ENCODE assay signal across 13 cellular contexts in the genomic region with DNA sequence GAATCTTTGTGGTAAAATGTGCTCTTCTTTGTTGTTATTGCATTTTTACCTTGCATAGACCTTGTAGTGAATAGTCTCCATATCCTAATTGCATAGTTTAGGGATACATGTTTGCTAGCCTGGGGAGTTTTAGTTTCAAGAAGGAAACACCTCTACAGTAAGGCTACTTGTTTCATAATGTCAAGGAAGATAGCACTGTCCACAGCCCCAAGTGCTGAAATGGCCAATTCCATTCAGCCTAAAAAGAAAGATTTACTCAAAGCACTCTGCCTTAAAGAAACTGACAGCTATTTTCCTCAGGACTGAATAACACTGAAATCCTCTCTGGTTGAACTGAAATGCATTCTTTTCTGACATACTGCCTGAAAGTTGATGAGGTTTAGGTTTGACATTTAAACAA. TPM values are rescaled to one million over a fixed set of nuclear protein-coding genes. Genes with fewer than 3 reads are reported as not detected.
DNase-seq lines count a peak whose midpoint lies in the region; ATAC-seq and TF ChIP-seq lines count a peak whose summit lies in the region.
"Had no signal": no experiment of that assay in that cellular context is flagged by ENCODE, and none has a peak within 500 bp of the region (broad histone marks: within the 10 kb centered on the region; RNA-seq: fewer than 3 reads in every experiment).

No MANE protein-coding gene starts in this region.

- no peak overlapping the region for H3K9ac ChIP-seq in neural cell (ENCODE audit: low read length)

- H3K36me3 ChIP-seq in GM23338 (ENCODE audit: insufficient read depth) (no peaks in the 10 kb centered on the region), neural cell (ENCODE audit: insufficient read depth, low read length) (no peaks in the 10 kb centered on the region)
- H3K36me3 ChIP-seq: HAP-1 had no signal

- TF ChIP-seq RAD21 in neural cell (conservative IDR thresholded peaks at IDR 0.05): no peak

- H4K20me1 ChIP-seq in GM23338 (replicated peaks; ENCODE audit: insufficient read depth) (0 out of 2 replicates have a peak, but pooled peaks cover 4% of the 10 kb centered on the region), neural cell (ENCODE audit: insufficient read depth) (no peaks in the 10 kb centered on the region)

- peaks cover 19% of the 10 kb centered on the region for H3K27me3 Mint-ChIP-seq in GM23338 (ENCODE audit: insufficient read depth, low read depth, poor library complexity)
- H3K27me3 Mint-ChIP-seq: activated CD4-positive, alpha-beta memory T cell treated with anti-CD3 and anti-CD28 coated beads, Interleukin-2, amount 10 ng/mL, durations not matched to agents 7 days and 5 days had no signal

- no peaks in the 10 kb centered on the region for H3K9me3 Mint-ChIP-seq in GM23338
- H3K9me3 Mint-ChIP-seq: activated CD4-positive, alpha-beta memory T cell treated with anti-CD3 and anti-CD28 coated beads, Interleukin-2, amount 10 ng/mL, durations not matched to agents 7 days and 5 days had no signal

- H3K27ac ChIP-seq in GM23338 (ENCODE audit: low read depth): no peak overlapping the region
- no peak overlapping the region for H3K27ac ChIP-seq in neural cell (ENCODE audit: low read length)

- H3K4me1 Mint-ChIP-seq in GM23338: peaks cover 20% of the 10 kb centered on the region
- H3K4me1 Mint-ChIP-seq: activated CD4-positive, alpha-beta memory T cell treated with anti-CD3 and anti-CD28 coated beads, Interleukin-2, amount 10 ng/mL, durations not matched to agents 7 days and 5 days; CD14-positive monocyte had no signal

- no peaks in the 10 kb centered on the region; the same call in 1 of the 2 replicates for H3K9me2 ChIP-seq in GM23338 (ENCODE audit: insufficient read depth)
- H3K9me2 ChIP-seq in neural cell (ENCODE audit: insufficient read depth, low read length): no peaks in the 10 kb centered on the region

- no peaks in the 10 kb centered on the region for H3K36me3 Mint-ChIP-seq in GM23338 (ENCODE audit: low read depth)
- H3K36me3 Mint-ChIP-seq: CD14-positive monocyte had no signal

- H3K4me1 ChIP-seq in GM23338 (ENCODE audit: insufficient read depth): peaks cover 14% of the 10 kb centered on the region; the same call in 1 of the 2 replicates
- H3K4me1 ChIP-seq: HAP-1 had no signal

- H3K27me3 ChIP-seq in GM23338 (ENCODE audit: insufficient read depth) (peaks cover 36% of the 10 kb centered on the region), neural cell (ENCODE audit: insufficient read depth, low read depth, low read length) (peaks cover 26% of the 10 kb centered on the region)

- no peak overlapping the region for H3K27ac Mint-ChIP-seq in GM23338
- H3K27ac Mint-ChIP-seq: activated CD4-positive, alpha-beta memory T cell treated with anti-CD3 and anti-CD28 coated beads, Interleukin-2, amount 10 ng/mL, durations not matched to agents 7 days and 5 days; CD14-positive monocyte had no signal

- H3K79me2 ChIP-seq in GM23338 (replicated peaks; ENCODE audit: insufficient read depth): no peaks in the 10 kb centered on the region
- H3K79me2 ChIP-seq in neural cell (replicated peaks; ENCODE audit: insufficient read depth, low read length): no peaks in the 10 kb centered on the region

- ATAC-seq in GM23338 (no peak), HG03520 (IDR thresholded peaks at IDR 0.05; ENCODE audit: unreplicated experiment) (no peak), GM19328 (IDR thresholded peaks at IDR 0.05; ENCODE audit: unreplicated experiment) (no peak)

- H3K9me3 ChIP-seq in neural cell (ENCODE audit: low read length): no peaks in the 10 kb centered on the region
- H3K9me3 ChIP-seq: HAP-1 had no signal

- no peak overlapping the region for H3K4me3 Mint-ChIP-seq in GM23338
- H3K4me3 Mint-ChIP-seq: activated CD4-positive, alpha-beta memory T cell treated with anti-CD3 and anti-CD28 coated beads, Interleukin-2, amount 10 ng/mL, durations not matched to agents 7 days and 5 days; CD14-positive monocyte had no signal

- H2AFZ ChIP-seq in GM23338: no peak overlapping the region
- no peak overlapping the region for H2AFZ ChIP-seq in neural cell (ENCODE audit: low read depth, low read length)

- peak; percentile 56 for DNase-seq in GM23338 (ENCODE audit: low spot score)
- peak; percentile 24 for DNase-seq in MV-4-11 (lab: John Stamatoyannopoulos, UW)
- DNase-seq in cardiac fibroblast (ENCODE audit: low read depth in 2 of 2): peak; percentile 1 to 25
- DNase-seq in HCEC 1CT: no peak
- DNase-seq: activated CD4-positive, alpha-beta memory T cell treated with anti-CD3 and anti-CD28 coated beads, Interleukin-2, amount 10 ng/mL, durations not matched to agents 7 days and 5 days; posterior cingulate gyrus had no signal

- no peak for TF ChIP-seq CTCF in GM23338 (conservative IDR thresholded peaks at IDR 0.05; ENCODE audit: low read depth in 2 of 2)
- TF ChIP-seq CTCF in cardiac fibroblast (IDR thresholded peaks at IDR 0.05; ENCODE audit: low read depth, low read length): no peak
- TF ChIP-seq CTCF in neural cell (IDR thresholded peaks at IDR 0.05; ENCODE audit: poor library complexity, severe bottlenecking): no peak

- no peak for TF ChIP-seq EP300 in neural cell (conservative IDR thresholded peaks at IDR 0.05; ENCODE audit: poor library complexity, severe bottlenecking)

- H3F3A ChIP-seq in GM23338 (replicated peaks; ENCODE audit: low read depth) (no peaks in the 10 kb centered on the region), neural cell (ENCODE audit: insufficient read depth, low read length, poor library complexity, severe bottlenecking) (no peaks in the 10 kb centered on the region)

- H3K4me3 ChIP-seq in GM23338: no peak overlapping the region
- H3K4me3 ChIP-seq in cardiac fibroblast (replicated peaks in 1 of 2; ENCODE audit: low read depth in 2 of 2, low read length in 2 of 2): no peak overlapping the region
- peak overlapping the region; percentile 69 for H3K4me3 ChIP-seq in neural cell (ENCODE audit: low read length)
- H3K4me3 ChIP-seq: HAP-1 had no signal

- no peak overlapping the region for H3K4me2 ChIP-seq in GM23338
- H3K4me2 ChIP-seq in neural cell (ENCODE audit: low read length): peak overlapping the region; percentile 34

TF ChIP-seq in GM23338, 12 proteins besides CTCF, POLR2A, EP300 and RAD21:
- TF ChIP-seq ZNF331 (CRISPR knock-in tag; IDR thresholded peaks at IDR 0.05; ENCODE audit: low read depth): no peak
- TF ChIP-seq, protein P1, sequence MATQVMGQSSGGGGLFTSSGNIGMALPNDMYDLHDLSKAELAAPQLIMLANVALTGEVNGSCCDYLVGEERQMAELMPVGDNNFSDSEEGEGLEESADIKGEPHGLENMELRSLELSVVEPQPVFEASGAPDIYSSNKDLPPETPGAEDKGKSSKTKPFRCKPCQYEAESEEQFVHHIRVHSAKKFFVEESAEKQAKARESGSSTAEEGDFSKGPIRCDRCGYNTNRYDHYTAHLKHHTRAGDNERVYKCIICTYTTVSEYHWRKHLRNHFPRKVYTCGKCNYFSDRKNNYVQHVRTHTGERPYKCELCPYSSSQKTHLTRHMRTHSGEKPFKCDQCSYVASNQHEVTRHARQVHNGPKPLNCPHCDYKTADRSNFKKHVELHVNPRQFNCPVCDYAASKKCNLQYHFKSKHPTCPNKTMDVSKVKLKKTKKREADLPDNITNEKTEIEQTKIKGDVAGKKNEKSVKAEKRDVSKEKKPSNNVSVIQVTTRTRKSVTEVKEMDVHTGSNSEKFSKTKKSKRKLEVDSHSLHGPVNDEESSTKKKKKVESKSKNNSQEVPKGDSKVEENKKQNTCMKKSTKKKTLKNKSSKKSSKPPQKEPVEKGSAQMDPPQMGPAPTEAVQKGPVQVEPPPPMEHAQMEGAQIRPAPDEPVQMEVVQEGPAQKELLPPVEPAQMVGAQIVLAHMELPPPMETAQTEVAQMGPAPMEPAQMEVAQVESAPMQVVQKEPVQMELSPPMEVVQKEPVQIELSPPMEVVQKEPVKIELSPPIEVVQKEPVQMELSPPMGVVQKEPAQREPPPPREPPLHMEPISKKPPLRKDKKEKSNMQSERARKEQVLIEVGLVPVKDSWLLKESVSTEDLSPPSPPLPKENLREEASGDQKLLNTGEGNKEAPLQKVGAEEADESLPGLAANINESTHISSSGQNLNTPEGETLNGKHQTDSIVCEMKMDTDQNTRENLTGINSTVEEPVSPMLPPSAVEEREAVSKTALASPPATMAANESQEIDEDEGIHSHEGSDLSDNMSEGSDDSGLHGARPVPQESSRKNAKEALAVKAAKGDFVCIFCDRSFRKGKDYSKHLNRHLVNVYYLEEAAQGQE (IDR thresholded peaks at IDR 0.05; ENCODE audit: unreplicated experiment): peak; percentile 78

TF ChIP-seq in neural cell, 6 proteins besides CTCF, POLR2A, EP300 and RAD21:
- TF ChIP-seq POLR2AphosphoS5 (IDR thresholded peaks at IDR 0.05): no peak
- no peak for TF ChIP-seq MXI1 (conservative IDR thresholded peaks at IDR 0.05; ENCODE audit: poor library complexity, severe bottlenecking)
- TF ChIP-seq, protein P1 (IDR thresholded peaks at IDR 0.05; ENCODE audit: borderline replicate concordance): peak; percentile 46

RNA-seq across cellular contexts. Expression of a gene that starts 2.6 kb away (rescaled TPM):
- total RNA-seq in GM23338 (2014; rRNA removed; shearing (Covaris generic)): not detected in 2 replicates
- polyA plus RNA-seq in GM23338 (2016; fragmentation: Nextera tagmentation; extraction: Ambion mirVana) (0.12 and 0.15 TPM in 2 replicates), neural cell (7.5 and 8.1 TPM in 2 replicates)
- 17.8 and 21.4 TPM in 2 replicates for polyA minus RNA-seq in neural cell
- total RNA-seq: activated CD4-positive, alpha-beta memory T cell treated with anti-CD3 and anti-CD28 coated beads, Interleukin-2, amount 10 ng/mL, durations not matched to agents 7 days and 5 days; Daoy; SK-MEL-5 had no signal
- polyA plus RNA-seq: CD14-positive monocyte had no signal
